In the genomic region with DNA sequence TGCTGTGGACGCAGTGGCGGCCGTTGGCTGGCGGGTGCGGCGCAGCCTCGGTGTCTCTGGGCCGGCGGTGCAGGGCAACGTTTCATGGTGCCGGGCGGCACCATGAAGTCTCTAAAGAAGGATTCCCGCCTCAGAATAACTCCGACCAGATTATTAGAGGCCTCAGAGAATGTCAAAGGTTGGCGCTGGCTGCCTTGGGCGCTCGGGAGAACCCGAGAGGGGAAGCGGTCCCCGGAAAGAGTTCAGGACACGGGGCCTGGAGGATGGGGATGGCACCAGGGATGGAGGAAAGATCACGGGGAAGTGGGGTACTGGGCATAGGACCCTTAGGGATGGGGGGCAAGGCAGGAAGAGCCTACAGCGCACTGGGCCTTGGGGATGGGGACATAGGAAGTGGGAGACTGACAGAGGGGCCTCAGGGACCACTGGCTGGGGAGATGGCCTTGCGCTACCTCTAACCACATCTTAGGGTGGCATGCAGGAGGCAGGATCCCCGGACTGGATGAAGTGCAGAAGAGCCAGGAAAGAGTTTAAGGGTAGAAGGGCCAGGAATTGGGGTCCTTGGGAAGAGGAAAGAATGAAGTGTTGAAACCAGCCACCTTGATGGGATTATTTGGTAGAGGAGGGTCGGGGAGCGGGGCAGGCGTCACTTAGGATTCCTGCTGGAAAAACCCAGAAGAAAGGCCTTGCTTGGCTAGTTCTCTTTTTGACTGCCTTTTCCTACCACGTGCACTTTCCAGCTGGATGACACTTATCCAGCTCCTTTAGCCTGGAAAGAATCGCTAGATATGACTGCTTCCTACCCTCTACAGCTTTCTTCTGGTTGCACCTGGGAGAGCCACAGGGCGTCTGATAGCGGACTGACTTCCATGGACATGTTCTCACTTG, we compare ENCODE assay signal across 10 cellular contexts. TPM values are rescaled to one million over a fixed set of nuclear protein-coding genes. Genes with fewer than 3 reads are reported as not detected.
DNase-seq lines count a peak whose midpoint lies in the region; FAIRE-seq and TF ChIP-seq lines count a peak whose summit lies in the region.
"Had no signal": no experiment of that assay in that cellular context is flagged by ENCODE, and none has a peak within 500 bp of the region (broad histone marks: within the 10 kb centered on the region; RNA-seq: fewer than 3 reads in every experiment).

No MANE protein-coding gene starts in this region.

- TF ChIP-seq CTCF in adrenal gland (IDR thresholded peaks at IDR 0.05) (no peak), keratinocyte (optimal IDR thresholded peaks at IDR 0.05 in 1 of 3, IDR thresholded peaks at IDR 0.05 in 1 of 3, conservative IDR thresholded peaks at IDR 0.05 in 1 of 3; ENCODE audit: extremely low read depth in 1 of 3, insufficient read depth in 2 of 3, low read length in 3 of 3) (no peak)

- DNase-seq in DMS79 treated with DMSO at 0.1 percent for 48 hours (lab: John Stamatoyannopoulos, UW), result peak; percentile 12
- DNase-seq in DMS79 (lab: John Stamatoyannopoulos, UW), result no peak
- DNase-seq in adrenal gland, result no peak
- DNase-seq in keratinocyte (ENCODE audit: low read depth, low spot score), result no peak
- DNase-seq in GOT3 (lab: John Stamatoyannopoulos, UW), result no peak
- no peak for DNase-seq in SW 1271 (lab: John Stamatoyannopoulos, UW)
- DNase-seq in NCI-H146 (lab: John Stamatoyannopoulos, UW), result no peak

- H4K20me1 ChIP-seq in keratinocyte (ENCODE audit: control insufficient read depth, extremely low read depth, insufficient read depth, low read length), result no peaks in the 10 kb centered on the region

- H3K9ac ChIP-seq in keratinocyte (ENCODE audit: control insufficient read depth, extremely low read depth, insufficient read depth, low read length) (peak overlapping the region; percentile 40), stomach smooth muscle (ENCODE audit: low read length in 2 of 2) (peak overlapping the region; percentile 62 to 77)

- H3K9me1 ChIP-seq in keratinocyte (ENCODE audit: control insufficient read depth, extremely low read depth, insufficient read depth, low read length), result no peaks in the 10 kb centered on the region

- H3K36me3 ChIP-seq in adrenal gland (replicated peaks in 1 of 2), result no peaks in the 10 kb centered on the region
- no peaks in the 10 kb centered on the region for H3K36me3 ChIP-seq in keratinocyte (ENCODE audit: control insufficient read depth in 2 of 2, extremely low read depth in 1 of 2, insufficient read depth in 2 of 2, low read length in 2 of 2)
- H3K36me3 ChIP-seq in stomach smooth muscle (ENCODE audit: control insufficient read depth in 2 of 2, insufficient read depth in 2 of 2, low read length in 2 of 2), result no peaks in the 10 kb centered on the region

- H3K4me1 ChIP-seq in adrenal gland (replicated peaks in 1 of 2), result peaks cover 32 to 33% of the 10 kb centered on the region in 2 donors
- H3K4me1 ChIP-seq in keratinocyte (ENCODE audit: control insufficient read depth, extremely low read depth, insufficient read depth, low read length), result peaks cover 52% of the 10 kb centered on the region
- H3K4me1 ChIP-seq in stomach smooth muscle (ENCODE audit: control insufficient read depth, insufficient read depth, low read length), result peaks cover 7% of the 10 kb centered on the region

- intact Hi-C loops in adrenal gland (cut with DNase I), result no loop called here

- H3K27ac ChIP-seq in adrenal gland (peak overlapping the region in 4 of 5 donors; percentile 76 to 85 (median 82)), keratinocyte (ENCODE audit: control insufficient read depth, insufficient read depth, low read length) (no peak overlapping the region), stomach smooth muscle (ENCODE audit: low read length) (no peak overlapping the region)

- H3K9me3 ChIP-seq in adrenal gland (replicated peaks in 1 of 3) (no peaks in the 10 kb centered on the region), keratinocyte (ENCODE audit: control insufficient read depth, low read depth, low read length) (no peaks in the 10 kb centered on the region), stomach smooth muscle (ENCODE audit: control insufficient read depth in 2 of 2, low read length in 2 of 2) (no peaks in the 10 kb centered on the region)

- no peaks in the 10 kb centered on the region for H3K79me2 ChIP-seq in keratinocyte (ENCODE audit: control insufficient read depth, insufficient read depth, low read length)

- no peak for FAIRE-seq in keratinocyte (lab: Jason Lieb, UNC)
- FAIRE-seq: A204.1 had no signal

- 37 to 61% (median 39%) methylated on average over 20 to 32 of the region's 32 CpGs for WGBS in adrenal gland, 4 donors

- peak overlapping the region; percentile 73 for H2AFZ ChIP-seq in keratinocyte (ENCODE audit: control insufficient read depth, low read length)

- peak overlapping the region; percentile 55 for H3K4me2 ChIP-seq in keratinocyte (ENCODE audit: control insufficient read depth, extremely low read depth, insufficient read depth, low read depth, low read length)

- dilution Hi-C loops in keratinocyte (cut with MboI; ENCODE audit: extremely low pct_ligation_motif_present, low sequenced_read_pairs), result no loop called here

- H3K4me3 ChIP-seq in adrenal gland, result peak overlapping the region in 2 of 4 donors; percentile 39 to 56
- peak overlapping the region in 2 of 3 experiments; percentile 27 to 45 for H3K4me3 ChIP-seq in keratinocyte (ENCODE audit: control insufficient read depth in 2 of 3, extremely low read depth in 1 of 3, insufficient read depth in 2 of 3, low read depth in 1 of 3, low read length in 3 of 3)
- peak overlapping the region; percentile 73 for H3K4me3 ChIP-seq in stomach smooth muscle (ENCODE audit: low read length in 2 of 2)

- TF ChIP-seq POLR2A in adrenal gland (IDR thresholded peaks at IDR 0.05), result no peak

- H3K27me3 ChIP-seq in adrenal gland (no peaks in the 10 kb centered on the region), keratinocyte (ENCODE audit: control insufficient read depth, extremely low read depth, insufficient read depth, low read length) (no peaks in the 10 kb centered on the region), stomach smooth muscle (ENCODE audit: control insufficient read depth in 1 of 2, insufficient read depth in 2 of 2, low read length in 2 of 2) (peaks cover 0 to 2% of the 10 kb centered on the region in 2 donors)

RNA-seq across cellular contexts. Expression of gene MYCBPAP, which starts 0.6 kb away (rescaled TPM):
- 1 to 10 TPM in 6 of 8 donors, under 1 TPM in 1, not detected in 1; 0.12 to 8.9 (median 2.3) TPM for total RNA-seq in adrenal gland
- polyA plus RNA-seq in adrenal gland (1 to 10 TPM in 2 of 3 donors, under 1 TPM in 1; 0.27 to 4.4 (median 2.2) TPM), keratinocyte (5.1 to 9.5 TPM (median 9.0 TPM) in 3 replicates)
- 2.4 TPM for polyA plus RNA-seq in keratinocyte (2011; ENCODE audit: low read depth)
- polyA plus RNA-seq in keratinocyte (2011; cell fraction: cytosol; rRNA removed), result 1.9 and 2.1 TPM in 2 replicates
- polyA plus RNA-seq in keratinocyte (2011; cell fraction: nucleus; rRNA removed), result 30.5 and 34.7 TPM in 2 replicates
- 0.85 and 9.1 TPM in 2 replicates for polyA plus RNA-seq in keratinocyte (2012; ENCODE audit: low replicate concordance)
- polyA minus RNA-seq in keratinocyte, result 1.4 to 6.3 TPM (median 4.1 TPM) in 3 replicates
- polyA minus RNA-seq in keratinocyte (2011; cell fraction: cytosol; rRNA and poly(A)+ RNA removed), result 5.6 TPM
- 4.7 and 7.4 TPM in 2 replicates for polyA minus RNA-seq in keratinocyte (2011; cell fraction: nucleus; rRNA and poly(A)+ RNA removed)

RNA-seq across cellular contexts. Expression of gene EPN3, which starts 23.7 kb away (rescaled TPM):
- 10 to 100 TPM in 7 of 8 donors, 1 to 10 TPM in 1; 1.7 to 96.1 (median 38.2) TPM for total RNA-seq in adrenal gland
- 10 to 100 TPM in 2 of 3 donors, 1 to 10 TPM in 1; 1.2 to 32.3 (median 10.5) TPM for polyA plus RNA-seq in adrenal gland
- polyA plus RNA-seq in keratinocyte, result 50.7 to 155 TPM (median 66.7 TPM) in 3 replicates
- polyA plus RNA-seq in keratinocyte (2011; ENCODE audit: low read depth), result 34.9 TPM
- polyA plus RNA-seq in keratinocyte (2011; cell fraction: cytosol; rRNA removed), result 66.6 and 129 TPM in 2 replicates
- 115 and 162 TPM in 2 replicates for polyA plus RNA-seq in keratinocyte (2011; cell fraction: nucleus; rRNA removed)
- 41.8 and 249 TPM in 2 replicates for polyA plus RNA-seq in keratinocyte (2012; ENCODE audit: low replicate concordance)
- 47.1 to 355 TPM (median 69.7 TPM) in 3 replicates for polyA minus RNA-seq in keratinocyte
- 128 TPM for polyA minus RNA-seq in keratinocyte (2011; cell fraction: cytosol; rRNA and poly(A)+ RNA removed)
- 133 and 152 TPM in 2 replicates for polyA minus RNA-seq in keratinocyte (2011; cell fraction: nucleus; rRNA and poly(A)+ RNA removed)

RNA-seq across cellular contexts. Expression of gene RSAD1, which starts 30.2 kb away (rescaled TPM):
- 10 to 100 TPM; 28.4 to 77.3 (median 51.8) TPM for total RNA-seq in adrenal gland
- polyA plus RNA-seq in adrenal gland, result 10 to 100 TPM; 31.6 to 69.0 (median 60.5) TPM
- 25.5 to 28.5 TPM (median 28.2 TPM) in 3 replicates for polyA plus RNA-seq in keratinocyte
- 11.0 TPM for polyA plus RNA-seq in keratinocyte (2011; ENCODE audit: low read depth)
- 14.4 and 15.4 TPM in 2 replicates for polyA plus RNA-seq in keratinocyte (2011; cell fraction: cytosol; rRNA removed)
- 58.5 and 61.1 TPM in 2 replicates for polyA plus RNA-seq in keratinocyte (2011; cell fraction: nucleus; rRNA removed)
- 20.2 and 28.1 TPM in 2 replicates for polyA plus RNA-seq in keratinocyte (2012; ENCODE audit: low replicate concordance)
- polyA minus RNA-seq in keratinocyte, result 15.0 to 22.0 TPM (median 20.6 TPM) in 3 replicates
- polyA minus RNA-seq in keratinocyte (2011; cell fraction: cytosol; rRNA and poly(A)+ RNA removed), result 16.1 TPM
- 22.8 and 23.6 TPM in 2 replicates for polyA minus RNA-seq in keratinocyte (2011; cell fraction: nucleus; rRNA and poly(A)+ RNA removed)

RNA-seq across cellular contexts. Expression of gene SPATA20, which starts 38.2 kb away (rescaled TPM):
- 100 to 1,000 TPM in 7 of 8 donors, 10 to 100 TPM in 1; 78.9 to 205 (median 169) TPM for total RNA-seq in adrenal gland
- polyA plus RNA-seq in adrenal gland (100 to 1,000 TPM in 2 of 3 donors, 10 to 100 TPM in 1; 12.7 to 246 (median 150) TPM), keratinocyte (17.2 to 30.4 TPM (median 21.3 TPM) in 3 replicates)
- 13.2 TPM for polyA plus RNA-seq in keratinocyte (2011; ENCODE audit: low read depth)
- 9.5 and 18.5 TPM in 2 replicates for polyA plus RNA-seq in keratinocyte (2011; cell fraction: cytosol; rRNA removed)
- polyA plus RNA-seq in keratinocyte (2011; cell fraction: nucleus; rRNA removed), result 80.5 and 131 TPM in 2 replicates
- 15.7 and 35.8 TPM in 2 replicates for polyA plus RNA-seq in keratinocyte (2012; ENCODE audit: low replicate concordance)
- polyA minus RNA-seq in keratinocyte, result 19.1 to 70.4 TPM (median 26.5 TPM) in 3 replicates
- 18.8 TPM for polyA minus RNA-seq in keratinocyte (2011; cell fraction: cytosol; rRNA and poly(A)+ RNA removed)
- 27.4 and 29.4 TPM in 2 replicates for polyA minus RNA-seq in keratinocyte (2011; cell fraction: nucleus; rRNA and poly(A)+ RNA removed)

RNA-seq across cellular contexts. Expression of gene CHAD, which starts 40.1 kb away (rescaled TPM):
- 10 to 100 TPM in 2 of 8 donors, 1 to 10 TPM in 6; 2.6 to 26.6 (median 6.3) TPM for total RNA-seq in adrenal gland
- polyA plus RNA-seq in adrenal gland (10 to 100 TPM in 2 of 3 donors, 1 to 10 TPM in 1; 7.2 to 11.1 (median 10.9) TPM), keratinocyte (not detected in 3 replicates)
- not detected for polyA plus RNA-seq in keratinocyte (2011; ENCODE audit: low read depth)
- polyA plus RNA-seq in keratinocyte (2011; cell fraction: cytosol; rRNA removed), result not detected in 2 replicates
- polyA plus RNA-seq in keratinocyte (2011; cell fraction: nucleus; rRNA removed), result not detected in 2 replicates
- polyA plus RNA-seq in keratinocyte (2012; ENCODE audit: low replicate concordance), result 0.48 and 0.80 TPM in 2 replicates
- not detected in 3 replicates for polyA minus RNA-seq in keratinocyte
- polyA minus RNA-seq in keratinocyte (2011; cell fraction: cytosol; rRNA and poly(A)+ RNA removed), result not detected
- polyA minus RNA-seq in keratinocyte (2011; cell fraction: nucleus; rRNA and poly(A)+ RNA removed), result not detected in 2 replicates
- total RNA-seq: LHCN-M2 had no signal

Comparison
In these comparisons a context has a peak if more than half of its experiments do, and no peak if none do; other contexts are left out.
1. H3K27ac ChIP-seq: peak in adrenal gland (4 of 5); none in keratinocyte (single experiment) and stomach smooth muscle (single experiment).